ENCODE assay signal across 1 cellular context in the genomic region with DNA sequence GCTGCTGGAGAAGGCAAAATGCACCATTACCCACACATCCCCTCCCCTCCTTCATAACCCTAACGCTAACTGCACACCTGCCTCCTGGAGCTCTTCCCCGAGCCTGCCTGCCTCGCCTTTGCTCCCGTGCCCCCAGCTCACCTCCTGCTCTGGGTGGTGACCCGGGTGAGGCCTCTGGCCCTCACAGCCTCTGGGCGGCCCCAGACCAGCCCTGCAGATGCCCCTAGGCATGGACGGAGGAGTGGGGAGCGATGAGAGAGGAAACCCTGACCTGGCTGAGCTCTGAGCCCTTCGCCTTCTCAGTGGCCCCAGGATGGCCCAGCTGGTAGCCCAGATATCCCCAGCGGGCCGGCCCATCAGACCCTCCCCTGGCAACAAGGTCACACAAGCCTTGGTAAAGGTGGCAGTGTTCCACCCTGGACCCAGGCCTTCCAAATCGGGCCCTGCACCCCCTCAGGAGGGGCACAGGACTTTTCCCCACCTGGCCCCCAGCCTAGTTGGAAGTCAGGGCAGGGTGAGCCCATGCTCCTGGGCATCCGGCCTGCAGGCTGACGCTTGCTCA.
TF ChIP-seq lines count a peak whose summit lies in the region.

No MANE protein-coding gene starts in this region.

TF ChIP-seq in H1, 55 proteins besides CTCF, POLR2A, EP300 and RAD21:
- TF ChIP-seq GTF2F1 (IDR thresholded peaks at IDR 0.05; ENCODE audit: borderline replicate concordance, low read depth, low read length) (no peak), BRCA1 (IDR thresholded peaks at IDR 0.05; ENCODE audit: low read depth, low read length) (no peak), TBP (IDR thresholded peaks at IDR 0.05; ENCODE audit: low read depth, low read length) (no peak), ZNF274 (IDR thresholded peaks at IDR 0.05; ENCODE audit: borderline replicate concordance, extremely low read depth, low read length) (no peak), KDM1A (IDR thresholded peaks at IDR 0.05; ENCODE audit: borderline replicate concordance, low read length) (no peak), BACH1 (IDR thresholded peaks at IDR 0.05; ENCODE audit: low read length) (no peak), NRF1 (IDR thresholded peaks at IDR 0.05; ENCODE audit: low read depth, low read length) (no peak), RBBP5 (IDR thresholded peaks at IDR 0.05; ENCODE audit: borderline replicate concordance, low read depth, low read length) (no peak), SAP30 (IDR thresholded peaks at IDR 0.05; ENCODE audit: insufficient read depth, insufficient replicate concordance, low read length) (no peak), KDM4A (IDR thresholded peaks at IDR 0.05; ENCODE audit: low read depth, low read length, severe bottlenecking) (no peak), JUND (IDR thresholded peaks at IDR 0.05; ENCODE audit: low read length) (no peak)
TF ChIP-seq in H1: peak in this region for 0.
